ENCODE assay signal across 27 cellular contexts in the genomic region with DNA sequence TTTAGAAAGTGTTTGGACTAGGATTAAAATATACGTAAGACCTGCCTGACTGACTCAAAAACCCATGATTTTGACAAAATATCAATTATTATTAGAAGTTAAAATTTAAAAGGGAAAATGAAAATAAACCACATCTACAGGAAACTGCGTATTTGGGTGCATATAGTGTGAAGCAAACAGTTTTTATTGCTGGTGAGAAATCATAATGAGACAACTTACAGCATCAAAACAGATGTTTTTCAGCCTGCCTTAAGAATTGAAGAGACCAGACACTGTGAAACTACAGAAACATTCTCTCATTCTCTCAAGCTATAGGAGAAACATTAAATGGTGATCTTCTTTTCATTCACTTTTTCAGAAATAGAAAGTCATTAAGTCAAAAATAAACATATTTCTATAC.
DNase-seq lines count a peak whose midpoint lies in the region; ATAC-seq, FAIRE-seq and TF ChIP-seq lines count a peak whose summit lies in the region.
"Had no signal": no experiment of that assay in that cellular context is flagged by ENCODE, and none has a peak within 500 bp of the region (broad histone marks: within the 10 kb centered on the region; RNA-seq: fewer than 3 reads in every experiment).

No MANE protein-coding gene starts in this region.

- H3K27ac ChIP-seq in astrocyte (ENCODE audit: low read depth, low read length) (no peak overlapping the region), breast epithelium (no peak overlapping the region)
- H3K27ac ChIP-seq: BLaER1 had no signal

- H3K4me1 Mint-ChIP-seq in astrocyte (ENCODE audit: low read depth, unreplicated experiment) = no peaks in the 10 kb centered on the region
- H3K4me1 Mint-ChIP-seq: CD14-positive monocyte; CD4-positive, alpha-beta memory T cell; CD4-positive, CD25-positive, alpha-beta regulatory T cell; CD8-positive, alpha-beta memory T cell had no signal

- H3K36me3 ChIP-seq in astrocyte (ENCODE audit: insufficient read depth, low read length) (no peaks in the 10 kb centered on the region), breast epithelium (no peaks in the 10 kb centered on the region)
- H3K36me3 ChIP-seq: BE2C, BLaER1 had no signal

- intact Hi-C loops in breast epithelium (cut with DNase I; ENCODE audit: low total_unique reads) = no loop called here

- no peaks in the 10 kb centered on the region for H4K20me1 ChIP-seq in astrocyte (ENCODE audit: insufficient read depth, low read length)
- H4K20me1 ChIP-seq: BLaER1 had no signal

- ATAC-seq in GM18861 (IDR thresholded peaks at IDR 0.05; ENCODE audit: unreplicated experiment) (peak; percentile 91), HG02885 (IDR thresholded peaks at IDR 0.05; ENCODE audit: poor library complexity, unreplicated experiment) (peak; percentile 45)

- H3K27me3 ChIP-seq in astrocyte (ENCODE audit: insufficient read depth, low read length) (no peaks in the 10 kb centered on the region), breast epithelium (no peaks in the 10 kb centered on the region)
- H3K27me3 ChIP-seq: BE2C, BLaER1 had no signal

- no peaks in the 10 kb centered on the region for H3K9me3 ChIP-seq in astrocyte (ENCODE audit: insufficient read depth, low read depth, low read length)
- no peaks in the 10 kb centered on the region for H3K9me3 ChIP-seq in breast epithelium
- H3K9me3 ChIP-seq: BLaER1 had no signal

- H3K4me3 Mint-ChIP-seq in astrocyte (ENCODE audit: unreplicated experiment) = no peak overlapping the region
- H3K4me3 Mint-ChIP-seq: CD14-positive monocyte; CD4-positive, alpha-beta memory T cell; CD8-positive, alpha-beta memory T cell had no signal

- TF ChIP-seq CTCF in astrocyte (IDR thresholded peaks at IDR 0.05; ENCODE audit: insufficient read depth, low read depth, low read length) (no peak), breast epithelium (IDR thresholded peaks at IDR 0.05) (no peak)

- H3K4me1 ChIP-seq in astrocyte (ENCODE audit: insufficient read depth, low read length) (no peaks in the 10 kb centered on the region), breast epithelium (no peaks in the 10 kb centered on the region)
- H3K4me1 ChIP-seq: BE2C, BLaER1 had no signal

- no peak overlapping the region for H3K9ac ChIP-seq in astrocyte (ENCODE audit: low read length)
- H3K9ac ChIP-seq: BLaER1 had no signal

- no peaks in the 10 kb centered on the region for H3K36me3 Mint-ChIP-seq in astrocyte (ENCODE audit: low read depth, unreplicated experiment)
- H3K36me3 Mint-ChIP-seq: CD14-positive monocyte; CD4-positive, alpha-beta memory T cell; CD4-positive, CD25-positive, alpha-beta regulatory T cell; CD8-positive, alpha-beta memory T cell had no signal

- no peak overlapping the region for H3K4me2 ChIP-seq in astrocyte (ENCODE audit: low read length)
- H3K4me2 ChIP-seq: BLaER1 had no signal

- no peak for TF ChIP-seq POLR2A in breast epithelium (IDR thresholded peaks at IDR 0.05)

- H3K4me3 ChIP-seq in astrocyte (ENCODE audit: insufficient read depth, low read depth, low read length) (no peak overlapping the region), breast epithelium (no peak overlapping the region)
- H3K4me3 ChIP-seq: BLaER1 had no signal

- H2AFZ ChIP-seq in astrocyte (ENCODE audit: low read depth, low read length) = no peak overlapping the region

- H3K27me3 Mint-ChIP-seq in astrocyte (ENCODE audit: low read depth, unreplicated experiment) = no peaks in the 10 kb centered on the region
- H3K27me3 Mint-ChIP-seq: CD4-positive, alpha-beta memory T cell; CD4-positive, CD25-positive, alpha-beta regulatory T cell; CD8-positive, alpha-beta memory T cell had no signal

- DNase-seq in astrocyte (ENCODE audit: low read depth) = no peak
- no peak for DNase-seq in breast epithelium (ENCODE audit: low spot score in 2 of 2)
- no peak for DNase-seq in activated T-cell treated with anti-CD3 and anti-CD28 coated beads, Interleukin-2, amount 50 U/mL, for 48 hours
- DNase-seq in amygdala (lab: John Stamatoyannopoulos, UW) = no peak
- DNase-seq in NCI-H1092 (lab: John Stamatoyannopoulos, UW) = no peak
- DNase-seq: 8988T; ACHN; BE2C; C1 segment of cervical spinal cord; CD4-positive, alpha-beta memory T cell; CD4-positive, CD25-positive, alpha-beta regulatory T cell; CD8-positive, alpha-beta memory T cell; COR-L47; DMS 273 treated with DMSO at 0.1 percent for 48 hours; DMS153; DMS53; DMS79; DND-41; GF-D8 had no signal

- H3K9me3 Mint-ChIP-seq in astrocyte (ENCODE audit: unreplicated experiment) = peaks cover 2% of the 10 kb centered on the region

- no peaks in the 10 kb centered on the region for H3K79me2 ChIP-seq in astrocyte (ENCODE audit: insufficient read depth, low read length)

- no peak overlapping the region for H3K27ac Mint-ChIP-seq in astrocyte (ENCODE audit: unreplicated experiment)
- H3K27ac Mint-ChIP-seq: CD14-positive monocyte; CD4-positive, alpha-beta memory T cell; CD4-positive, CD25-positive, alpha-beta regulatory T cell; CD8-positive, alpha-beta memory T cell had no signal

- peak; percentile 20 for FAIRE-seq in astrocyte (lab: Jason Lieb, UNC)
- FAIRE-seq: A204.1, G401.6, GM12892, GM18507 had no signal
